Comparison of ENCODE assay signal across 13 cellular contexts in the genomic region with DNA sequence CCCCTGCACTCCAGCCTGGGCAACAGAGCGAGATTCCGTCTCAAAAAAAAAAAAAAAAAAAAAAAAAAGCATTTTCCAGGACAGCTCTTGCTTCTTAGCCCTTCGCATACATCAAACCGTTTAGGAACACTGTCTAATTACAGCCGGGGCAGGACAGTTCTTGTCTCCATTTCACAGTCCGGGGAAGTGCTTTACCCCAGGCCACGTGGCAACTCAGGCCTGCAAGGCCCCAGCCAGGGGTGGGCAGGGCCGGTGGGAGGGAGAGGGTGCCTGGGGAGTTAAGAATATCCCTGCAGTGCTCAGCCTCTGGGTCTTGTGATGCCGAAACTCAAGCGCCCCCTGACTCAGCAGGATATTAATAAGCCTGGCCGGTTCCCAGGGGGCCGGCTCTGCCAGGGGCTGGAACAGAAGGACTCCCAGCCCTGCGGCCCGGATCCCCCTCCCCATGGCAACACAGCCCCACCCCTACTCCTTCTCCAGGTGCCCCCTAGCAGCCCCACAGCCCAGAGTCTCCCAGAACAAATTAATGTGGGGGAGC. TPM values are rescaled to one million over a fixed set of nuclear protein-coding genes. Genes with fewer than 3 reads are reported as not detected.
DNase-seq lines count a peak whose midpoint lies in the region; ATAC-seq and TF ChIP-seq lines count a peak whose summit lies in the region.
"Had no signal": no experiment of that assay in that cellular context is flagged by ENCODE, and none has a peak within 500 bp of the region (broad histone marks: within the 10 kb centered on the region; RNA-seq: fewer than 3 reads in every experiment).

No MANE protein-coding gene starts in this region.

- no peak overlapping the region for H3K4me2 ChIP-seq in hepatocyte

- H3K4me1 ChIP-seq in hepatocyte (ENCODE audit: insufficient read depth) (peaks cover 5% of the 10 kb centered on the region), spleen (peaks cover 0 to 7% (median 4%) of the 10 kb centered on the region in 6 donors)

- H3K4me3 ChIP-seq in cardiac fibroblast (replicated peaks in 1 of 2; ENCODE audit: low read depth in 2 of 2, low read length in 2 of 2) (no peak overlapping the region), hepatocyte (no peak overlapping the region), spleen (no peak overlapping the region)
- H3K4me3 ChIP-seq: coronary artery, mucosa of descending colon had no signal

- 38% methylated on average over 13 of the region's 14 CpGs for WGBS in hepatocyte (ENCODE audit: low lambda C conversion rate, missing lambda C conversion rate)
- 39 to 45% (median 43%) methylated on average over 11 to 14 of the region's 14 CpGs for WGBS in spleen, 5 donors

- intact Hi-C loops in spleen (cut with DNase I; ENCODE audit: low total_unique reads), result loop anchor here (10.0 kb wide), 1 partner anchor 270 kb away; no protein-coding TSS in a partner anchor

- no peaks in the 10 kb centered on the region for H3K9me2 ChIP-seq in hepatocyte (replicated peaks; ENCODE audit: insufficient read depth)

- H2AFZ ChIP-seq in hepatocyte, result no peak overlapping the region

- no peak overlapping the region for H3K27ac ChIP-seq in hepatocyte
- no peak overlapping the region for H3K27ac ChIP-seq in spleen
- H3K27ac ChIP-seq: coronary artery had no signal

- no peak for ATAC-seq in GM21529 (IDR thresholded peaks at IDR 0.05; ENCODE audit: unreplicated experiment)
- ATAC-seq: mucosa of descending colon had no signal

- TF ChIP-seq POLR2A in spleen (IDR thresholded peaks at IDR 0.05), result no peak

- DNase-seq in NCI-H1694 treated with DMSO at 0.1 percent for 48 hours (lab: John Stamatoyannopoulos, UW) (peak; percentile 30), cardiac fibroblast (ENCODE audit: low read depth in 2 of 2) (peak; percentile 62 to 64), hepatocyte (ENCODE audit: low spot score) (peak; percentile 46), spleen (peak; percentile 45), HK-2 (ENCODE audit: unreplicated experiment) (no peak), NCI-H526 (lab: John Stamatoyannopoulos, UW) (no peak)
- no peak for DNase-seq in stimulated activated CD4-positive, alpha-beta T cell treated with anti-CD3 and anti-CD28 coated beads, Interleukin-2, amount 100 ng/mL, for 24 hours
- DNase-seq: activated CD4-positive, CD25-positive, alpha-beta regulatory T cell treated with anti-CD3 and anti-CD28 coated beads, Interleukin-2, amount 50 U/mL, for 72 hours; DMS53; NCI-H2029 treated with DMSO at 0.1 percent for 48 hours had no signal

- TF ChIP-seq CTCF in cardiac fibroblast (IDR thresholded peaks at IDR 0.05; ENCODE audit: low read depth, low read length) (no peak), hepatocyte (IDR thresholded peaks at IDR 0.05; ENCODE audit: poor library complexity) (no peak), spleen (IDR thresholded peaks at IDR 0.05 in 8 of 11, conservative IDR thresholded peaks at IDR 0.05 in 3 of 11) (no peak)

- H3K9me3 ChIP-seq in hepatocyte (ENCODE audit: low read depth) (no peaks in the 10 kb centered on the region), spleen (no peaks in the 10 kb centered on the region)
- H3K9me3 ChIP-seq: mucosa of descending colon had no signal

- H3K36me3 ChIP-seq in hepatocyte (replicated peaks; ENCODE audit: insufficient read depth, low read depth), result no peaks in the 10 kb centered on the region
- H3K36me3 ChIP-seq in spleen, result no peaks in the 10 kb centered on the region

- H4K20me1 ChIP-seq in hepatocyte (ENCODE audit: insufficient read depth, poor library complexity, severe bottlenecking), result no peaks in the 10 kb centered on the region

- no peaks in the 10 kb centered on the region for H3K79me2 ChIP-seq in hepatocyte

- H3K27me3 ChIP-seq in hepatocyte (no peaks in the 10 kb centered on the region), spleen (replicated peaks in 1 of 7) (no peaks in the 10 kb centered on the region)

RNA-seq across cellular contexts. Expression of a gene that starts 45.1 kb away (rescaled TPM):
- total RNA-seq in hepatocyte (0.20 TPM in 1 of 2 replicates, not detected in the other), spleen (1 to 10 TPM; 2.3 to 3.8 (median 3.1) TPM)
- polyA plus RNA-seq in hepatocyte (0.46 and 0.92 TPM in 2 replicates), spleen (1 to 10 TPM; 1.1 to 2.1 (median 1.3) TPM)

RNA-seq across cellular contexts. Expression of a gene that starts 58.3 kb away (rescaled TPM):
- total RNA-seq in hepatocyte (0.27 and 0.52 TPM in 2 replicates), spleen (10 to 100 TPM; 23.3 to 40.3 (median 32.3) TPM)
- polyA plus RNA-seq in hepatocyte (0.61 TPM in 1 of 2 replicates, not detected in the other), spleen (10 to 100 TPM; 17.0 to 26.1 (median 17.4) TPM)

RNA-seq across cellular contexts. Expression of a gene that starts 59.2 kb away (rescaled TPM):
- 76.8 and 118 TPM in 2 replicates for total RNA-seq in hepatocyte
- polyA plus RNA-seq in hepatocyte, result 44.6 and 48.2 TPM in 2 replicates
- 100 to 1,000 TPM; 136 to 235 (median 186) TPM for total RNA-seq in spleen
- polyA plus RNA-seq in spleen, result 10 to 100 TPM; 23.3 to 63.1 (median 31.4) TPM

Comparison
In these comparisons a context has a peak if more than half of its experiments do, and no peak if none do; other contexts are left out.
1. DNase-seq: peak in NCI-H1694 treated with DMSO at 0.1 percent for 48 hours (single experiment), cardiac fibroblast (2 of 2), hepatocyte (single experiment) and spleen (single experiment); none in stimulated activated CD4-positive, alpha-beta T cell treated with anti-CD3 and anti-CD28 coated beads, Interleukin-2, amount 100 ng/mL, for 24 hours (0 of 2), HK-2 (single experiment) and NCI-H526 (0 of 2).
2. RNA of a gene that starts 58.3 kb away (total RNA-seq): 23.3 to 40.3 TPM in spleen; 0.27 to 0.52 TPM in hepatocyte; every median in the first group is over 10 times any median in the second.